ENCODE assay signal across 26 cellular contexts in the genomic region with DNA sequence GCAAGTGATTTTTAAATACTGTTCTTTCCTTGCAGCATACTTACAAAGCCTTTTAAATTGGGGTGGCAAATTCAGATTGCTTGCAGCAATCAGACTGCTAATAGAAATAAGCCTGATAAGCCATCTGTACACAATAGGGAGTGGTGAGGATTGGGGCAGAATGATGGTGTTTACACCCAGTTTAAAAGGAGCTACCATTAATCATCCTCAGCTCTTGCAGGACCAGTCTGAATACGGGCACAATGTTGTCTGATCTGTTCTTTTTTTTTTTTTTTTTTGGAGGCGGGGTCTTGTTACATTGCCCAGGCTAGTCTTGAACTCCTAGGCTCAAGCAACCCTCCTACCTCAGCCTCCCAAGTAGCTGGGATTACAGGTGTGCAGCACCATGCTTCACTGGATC. TPM values are rescaled to one million over a fixed set of nuclear protein-coding genes. Genes with fewer than 3 reads are reported as not detected.
"Had no signal": no experiment of that assay in that cellular context is flagged by ENCODE, and none has a peak within 500 bp of the region (broad histone marks: within the 10 kb centered on the region; RNA-seq: fewer than 3 reads in every experiment).

No MANE protein-coding gene starts in this region.

- H3K27ac ChIP-seq: gastrocnemius medialis, heart left ventricle, hepatocyte, neutrophil, pancreas, right lobe of liver, testis, tibial artery, upper lobe of right lung, uterus had no signal

- H3K9me3 ChIP-seq: gastrocnemius medialis, heart left ventricle, neutrophil, pancreas, right lobe of liver, testis, tibial artery, upper lobe of right lung, uterus had no signal

- H3K27me3 ChIP-seq: dorsolateral prefrontal cortex, gastrocnemius medialis, heart left ventricle, hepatocyte, neutrophil, pancreas, right lobe of liver, testis, tibial artery, upper lobe of right lung, uterus had no signal

- H3K9me3 Mint-ChIP-seq: endodermal cell; naive thymus-derived CD8-positive, alpha-beta T cell; stimulated activated effector memory CD8-positive, alpha-beta T cell treated with anti-CD3 and anti-CD28 coated beads, Interleukin-12 subunit alpha, Interleukin-12 subunit beta, amount 100 ng/mL, for 72 hours had no signal

- H3K4me3 Mint-ChIP-seq: endodermal cell; naive thymus-derived CD8-positive, alpha-beta T cell; stimulated activated effector memory CD8-positive, alpha-beta T cell treated with anti-CD3 and anti-CD28 coated beads, Interleukin-12 subunit alpha, Interleukin-12 subunit beta, amount 100 ng/mL, for 72 hours had no signal

- ATAC-seq: gastrocnemius medialis; heart left ventricle; left lobe of liver; naive thymus-derived CD8-positive, alpha-beta T cell; pancreas; right lobe of liver; stimulated activated effector memory CD8-positive, alpha-beta T cell treated with anti-CD3 and anti-CD28 coated beads, Interleukin-12 subunit alpha, Interleukin-12 subunit beta, amount 100 ng/mL, for 72 hours; stimulated activated naive CD8-positive, alpha-beta T cell treated with anti-CD3 and anti-CD28 coated beads, Interleukin-15, Interleukin-2, amounts not matched to agents 100 U/mL and 50 U/mL, for 24 hours; upper lobe of right lung had no signal

- H3K36me3 ChIP-seq: neutrophil, uterus had no signal

- H3K27ac Mint-ChIP-seq: endodermal cell; stimulated activated effector memory CD8-positive, alpha-beta T cell treated with anti-CD3 and anti-CD28 coated beads, Interleukin-12 subunit alpha, Interleukin-12 subunit beta, amount 100 ng/mL, for 72 hours had no signal

- H3K27me3 Mint-ChIP-seq: naive thymus-derived CD8-positive, alpha-beta T cell had no signal

- DNase-seq: central memory CD4-positive, alpha-beta T cell; dorsolateral prefrontal cortex; effector CD4-positive, alpha-beta T cell; endodermal cell; erythroblast; foreskin fibroblast; gastrocnemius medialis; heart left ventricle; kidney; mesenchymal stem cell; midbrain; naive thymus-derived CD8-positive, alpha-beta T cell; pancreas; right lobe of liver; stimulated activated CD4-positive, alpha-beta T cell treated with anti-CD3 and anti-CD28 coated beads, Interleukin-2, amount 100 ng/mL, for 24 hours; stimulated activated CD4-positive, alpha-beta T cell treated with anti-CD3 and anti-CD28 coated beads, Interleukin-4, amount 100 ng/mL, for 24 hours; stimulated activated naive CD8-positive, alpha-beta T cell treated with anti-CD3 and anti-CD28 coated beads, Interleukin-15, Interleukin-2, amounts not matched to agents 100 U/mL and 50 U/mL, for 24 hours; substantia nigra; testis; tibial artery; upper lobe of right lung; uterus had no signal

- H3K36me3 Mint-ChIP-seq: naive thymus-derived CD8-positive, alpha-beta T cell; stimulated activated effector memory CD8-positive, alpha-beta T cell treated with anti-CD3 and anti-CD28 coated beads, Interleukin-12 subunit alpha, Interleukin-12 subunit beta, amount 100 ng/mL, for 72 hours had no signal

- H3K4me1 ChIP-seq: gastrocnemius medialis, pancreas, right lobe of liver, uterus had no signal

- H3K4me1 Mint-ChIP-seq: naive thymus-derived CD8-positive, alpha-beta T cell; stimulated activated effector memory CD8-positive, alpha-beta T cell treated with anti-CD3 and anti-CD28 coated beads, Interleukin-12 subunit alpha, Interleukin-12 subunit beta, amount 100 ng/mL, for 72 hours had no signal

- H3K4me3 ChIP-seq: dorsolateral prefrontal cortex, gastrocnemius medialis, heart left ventricle, hepatocyte, pancreas, right lobe of liver, testis, tibial artery, upper lobe of right lung, uterus had no signal

RNA-seq across cellular contexts. Expression of gene REP15, which starts 50.1 kb away (rescaled TPM):
- total RNA-seq: naive thymus-derived CD8-positive, alpha-beta T cell had no signal
